1 cellular context compared by ENCODE assay signal in genomic region chr9:128702445-128702948, GRCh38.
TF ChIP-seq lines count a peak whose summit lies in the region.

TSS of gene PKN3 (plus strand) at chr9:128702503. CDS start at chr9:128702916, 413 bp downstream.

TF ChIP-seq in K562, 482 proteins besides CTCF, POLR2A, EP300 and RAD21 (continued from another document and continues in another):
- TF ChIP-seq ZBTB9 (CRISPR knock-in tag; IDR thresholded peaks at IDR 0.05), result no peak
- no peak for TF ChIP-seq CHD4 (IDR thresholded peaks at IDR 0.05; ENCODE audit: insufficient read depth, insufficient replicate concordance, low read depth, low read length, poor library complexity, severe bottlenecking)
- TF ChIP-seq L3MBTL2 (IDR thresholded peaks at IDR 0.05), result peak; percentile 62
- 0 out of 2 replicates have a peak, but pooled peaks have one; percentile 19 for TF ChIP-seq USF1 (CRISPR knock-in tag; IDR thresholded peaks at IDR 0.05)
- TF ChIP-seq TBP (optimal IDR thresholded peaks at IDR 0.05; ENCODE audit: low read depth, low read length), result peak; percentile 59
- no peak for TF ChIP-seq E2F4 (CRISPR knock-in tag; IDR thresholded peaks at IDR 0.05; ENCODE audit: low read depth)
- peak; percentile 60 for TF ChIP-seq RBBP5 (IDR thresholded peaks at IDR 0.05; ENCODE audit: borderline replicate concordance, insufficient read depth, low read length, poor library complexity, severe bottlenecking)
- no peak for TF ChIP-seq TRIM24 (IDR thresholded peaks at IDR 0.05)
- no peak for TF ChIP-seq HMG20B (CRISPR knock-in tag; IDR thresholded peaks at IDR 0.05)
- no peak for TF ChIP-seq ZNF280A (IDR thresholded peaks at IDR 0.05; ENCODE audit: low read depth, partially characterized antibody)
- TF ChIP-seq MCM7 (IDR thresholded peaks at IDR 0.05), result no peak
- TF ChIP-seq SIX5 (IDR thresholded peaks at IDR 0.05; ENCODE audit: borderline replicate concordance in 1 of 2, insufficient read depth in 1 of 2, low read depth in 1 of 2, low read length in 2 of 2), result no peak
- TF ChIP-seq ZNF445 (CRISPR knock-in tag; IDR thresholded peaks at IDR 0.05; ENCODE audit: low read depth), result no peak
- TF ChIP-seq CHCHD3 (CRISPR knock-in tag; IDR thresholded peaks at IDR 0.05), result no peak
- TF ChIP-seq ATF2 (CRISPR knock-in tag; IDR thresholded peaks at IDR 0.05), result no peak
- TF ChIP-seq SRF (CRISPR knock-in tag; IDR thresholded peaks at IDR 0.05), result 0 out of 4 replicates have a peak, but pooled peaks of 1 of the 2 experiments have one; percentile 48
- 0 out of 4 replicates have a peak, but pooled peaks of 1 of the 2 experiments have one; percentile 25 for TF ChIP-seq ZNF639 (CRISPR knock-in tag; conservative IDR thresholded peaks at IDR 0.05 in 1 of 2, IDR thresholded peaks at IDR 0.05 in 1 of 2)
- no peak for TF ChIP-seq FOXO4 (CRISPR knock-in tag; IDR thresholded peaks at IDR 0.05)
- TF ChIP-seq PTTG1 (tag; IDR thresholded peaks at IDR 0.05; ENCODE audit: low read depth), result no peak
- no peak for TF ChIP-seq ZNF398 (CRISPR knock-in tag; IDR thresholded peaks at IDR 0.05)
- no peak for TF ChIP-seq RBM15 (IDR thresholded peaks at IDR 0.05; ENCODE audit: insufficient read depth, low read length)
- TF ChIP-seq ZNF316 (IDR thresholded peaks at IDR 0.05), result no peak
- peak; percentile 89 for TF ChIP-seq ARID4B (CRISPR knock-in tag; IDR thresholded peaks at IDR 0.05)
- no peak for TF ChIP-seq MLLT1 (IDR thresholded peaks at IDR 0.05)
- TF ChIP-seq CBX8 (IDR thresholded peaks at IDR 0.05; ENCODE audit: borderline replicate concordance, extremely low read depth, low read depth, low read length, poor library complexity, severe bottlenecking), result no peak
- peak; percentile 81 for TF ChIP-seq HMGN3 (IDR thresholded peaks at IDR 0.05; ENCODE audit: borderline replicate concordance, extremely low read depth, insufficient read length, low read depth, low read length)
- TF ChIP-seq ZNF347 (CRISPR knock-in tag; IDR thresholded peaks at IDR 0.05; ENCODE audit: low read depth), result no peak
- no peak for TF ChIP-seq ZNF764 (CRISPR knock-in tag; IDR thresholded peaks at IDR 0.05; ENCODE audit: low read depth)
- no peak for TF ChIP-seq ZNF224 (CRISPR knock-in tag; IDR thresholded peaks at IDR 0.05)
- 0 out of 2 replicates have a peak, but pooled peaks have one; percentile 6 for TF ChIP-seq BCOR (IDR thresholded peaks at IDR 0.05)
- TF ChIP-seq ZNF512 (tag; IDR thresholded peaks at IDR 0.05), result no peak
- peak; percentile 84; the same call in 1 of the 2 replicates for TF ChIP-seq FOXP1 (CRISPR knock-in tag; IDR thresholded peaks at IDR 0.05)
- TF ChIP-seq EP400 (IDR thresholded peaks at IDR 0.05), result peak; percentile 56; the same call in 1 of the 2 replicates
- TF ChIP-seq THRA (IDR thresholded peaks at IDR 0.05), result no peak
- no peak for TF ChIP-seq PHB2 (IDR thresholded peaks at IDR 0.05; ENCODE audit: low read depth)
- TF ChIP-seq ZSCAN32 (CRISPR knock-in tag; IDR thresholded peaks at IDR 0.05), result no peak
- TF ChIP-seq ETS2 (tag; IDR thresholded peaks at IDR 0.05; ENCODE audit: borderline replicate concordance, poor library complexity, severe bottlenecking), result no peak
- no peak for TF ChIP-seq ZNF696 (CRISPR knock-in tag; conservative IDR thresholded peaks at IDR 0.05)
